17 cellular contexts compared by ENCODE assay signal in the genomic region with DNA sequence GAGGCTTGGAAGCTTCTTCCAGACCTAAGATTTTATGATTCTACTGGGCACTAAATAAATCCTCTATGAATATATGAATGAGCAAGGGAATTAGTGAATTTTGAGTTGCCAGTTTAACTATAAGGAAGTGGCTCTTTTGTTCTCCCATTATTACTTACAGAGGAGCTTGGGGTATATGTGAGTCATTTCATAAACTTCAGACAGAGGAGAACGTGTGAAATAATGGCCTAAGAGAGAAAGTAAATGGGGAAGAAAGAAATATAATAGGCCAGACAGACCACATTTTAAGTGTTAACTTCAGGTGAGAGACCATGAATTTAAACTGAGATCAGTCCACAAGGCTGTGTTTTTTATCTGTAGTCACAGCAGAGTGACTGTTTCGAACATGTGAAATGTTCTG.
A peak's percentile ranks its signal among the peaks of the same experiment; 100 is the strongest.
DNase-seq lines count a peak whose midpoint lies in the region; ATAC-seq lines count a peak whose summit lies in the region.
"Had no signal": no experiment of that assay in that cellular context is flagged by ENCODE, and none has a peak within 500 bp of the region (broad histone marks: within the 10 kb centered on the region; RNA-seq: fewer than 3 reads in every experiment).

No MANE protein-coding gene starts in this region.

- H3K4me3 Mint-ChIP-seq in immature natural killer cell = no peak overlapping the region
- H3K4me3 Mint-ChIP-seq in activated CD4-positive, alpha-beta T cell treated with anti-CD3 and anti-CD28 coated beads for 36 hours = no peak overlapping the region
- H3K4me3 Mint-ChIP-seq: activated B cell treated with CpG ODN at 0.5 μM for 24 hours; activated CD8-positive, alpha-beta memory T cell treated with anti-CD3 and anti-CD28 coated beads, Interleukin-2, amount 10 ng/mL, durations not matched to agents 7 days and 5 days had no signal

- ATAC-seq in GM18498 (IDR thresholded peaks at IDR 0.05; ENCODE audit: unreplicated experiment) (peak; percentile 57), GM21423 (IDR thresholded peaks at IDR 0.05; ENCODE audit: unreplicated experiment) (peak; percentile 54), HG03045 (IDR thresholded peaks at IDR 0.05; ENCODE audit: unreplicated experiment) (peak; percentile 44)
- ATAC-seq in activated CD4-positive, alpha-beta T cell treated with anti-CD3 and anti-CD28 coated beads for 36 hours = no peak
- ATAC-seq: activated CD8-positive, alpha-beta memory T cell treated with anti-CD3 and anti-CD28 coated beads, Interleukin-2, amount 10 ng/mL, durations not matched to agents 7 days and 5 days; HepG2; right lobe of liver had no signal

- CTCF ChIA-PET in activated CD4-positive, alpha-beta T cell treated with anti-CD3 and anti-CD28 coated beads for 36 hours (lab: Charles Lee) = interaction anchor here (0.8 to 0.9 kb wide), 2 partner anchors 17 to 316 kb away, joined by 3 read pairs; no protein-coding TSS in a partner anchor

- H3K36me3 Mint-ChIP-seq in immature natural killer cell = no peaks in the 10 kb centered on the region
- H3K36me3 Mint-ChIP-seq in activated CD4-positive, alpha-beta T cell treated with anti-CD3 and anti-CD28 coated beads for 36 hours (ENCODE audit: low read depth) = no peaks in the 10 kb centered on the region

- intact Hi-C loops in posterior cingulate gyrus (cut with DNase I) = no loop called here
- intact Hi-C loops in activated CD4-positive, alpha-beta T cell treated with anti-CD3 and anti-CD28 coated beads for 36 hours (cut with DNase I, micrococcal nuclease) = no loop called here

- peaks cover 0 to 16% (median 2%) of the 10 kb centered on the region in 6 donors for H3K9me3 Mint-ChIP-seq in immature natural killer cell
- no peaks in the 10 kb centered on the region for H3K9me3 Mint-ChIP-seq in activated CD4-positive, alpha-beta T cell treated with anti-CD3 and anti-CD28 coated beads for 36 hours (ENCODE audit: low read depth)
- H3K9me3 Mint-ChIP-seq: activated B cell treated with CpG ODN at 0.5 μM for 24 hours had no signal

- peak; percentile 16 for DNase-seq in astrocyte of the hippocampus (ENCODE audit: low read depth, low spot score)
- no peak for DNase-seq in posterior cingulate gyrus
- DNase-seq in NCI-H187 (lab: John Stamatoyannopoulos, UW) = no peak
- no peak for DNase-seq in immature natural killer cell
- DNase-seq in activated CD4-positive, alpha-beta T cell treated with anti-CD3 and anti-CD28 coated beads for 36 hours = no peak
- DNase-seq: activated B cell treated with CpG ODN at 0.5 μM for 24 hours; activated CD8-positive, alpha-beta memory T cell treated with anti-CD3 and anti-CD28 coated beads, Interleukin-2, amount 10 ng/mL, durations not matched to agents 7 days and 5 days; esophagus squamous epithelium; GDM1; kidney glomerular epithelial cell; NCI-H2171; right lobe of liver; stimulated activated CD4-positive, alpha-beta T cell treated with anti-CD3 and anti-CD28 coated beads, Interleukin-2, amount 100 ng/mL, for 24 hours had no signal

- H3K4me1 Mint-ChIP-seq in immature natural killer cell = no peaks in the 10 kb centered on the region
- peaks cover 10% of the 10 kb centered on the region for H3K4me1 Mint-ChIP-seq in activated CD4-positive, alpha-beta T cell treated with anti-CD3 and anti-CD28 coated beads for 36 hours
- H3K4me1 Mint-ChIP-seq: activated B cell treated with CpG ODN at 0.5 μM for 24 hours had no signal

- POLR2A ChIA-PET in activated CD4-positive, alpha-beta T cell treated with anti-CD3 and anti-CD28 coated beads for 36 hours (lab: Charles Lee) = no interaction called here

- no peak overlapping the region for H3K27ac Mint-ChIP-seq in immature natural killer cell
- no peak overlapping the region for H3K27ac Mint-ChIP-seq in activated CD4-positive, alpha-beta T cell treated with anti-CD3 and anti-CD28 coated beads for 36 hours
- H3K27ac Mint-ChIP-seq: activated B cell treated with CpG ODN at 0.5 μM for 24 hours; activated CD8-positive, alpha-beta memory T cell treated with anti-CD3 and anti-CD28 coated beads, Interleukin-2, amount 10 ng/mL, durations not matched to agents 7 days and 5 days had no signal

- H3K27me3 Mint-ChIP-seq in immature natural killer cell (ENCODE audit: low read depth in 3 of 3) = no peaks in the 10 kb centered on the region
- peaks cover 29% of the 10 kb centered on the region for H3K27me3 Mint-ChIP-seq in activated CD4-positive, alpha-beta T cell treated with anti-CD3 and anti-CD28 coated beads for 36 hours
- H3K27me3 Mint-ChIP-seq: activated B cell treated with CpG ODN at 0.5 μM for 24 hours had no signal
